Comparison of ENCODE assay signal across 40 cellular contexts in genomic region chr18:77974329-77974728, GRCh38.
"Had no signal": no experiment of that assay in that cellular context is flagged by ENCODE, and none has a peak within 500 bp of the region (broad histone marks: within the 10 kb centered on the region; RNA-seq: fewer than 3 reads in every experiment).

No MANE protein-coding gene starts in this region.

- H3K9me3 ChIP-seq: adrenal gland, ascending aorta, body of pancreas had no signal

- H3K27me3 Mint-ChIP-seq: activated naive CD4-positive, alpha-beta T cell treated with anti-CD3 and anti-CD28 coated beads, Interleukin-2, amount 10 ng/mL, durations not matched to agents 7 days and 5 days; activated naive CD4-positive, alpha-beta T cell treated with anti-CD3 and anti-CD28 coated beads, Interleukin-2, amount 50 U/mL, for 24 hours; activated naive CD8-positive, alpha-beta T cell treated with anti-CD3 and anti-CD28 coated beads for 36 hours; central memory CD8-positive, alpha-beta T cell had no signal

- H3K4me1 ChIP-seq: adrenal gland, ascending aorta, body of pancreas, breast epithelium had no signal

- H3K4me3 Mint-ChIP-seq: activated naive CD4-positive, alpha-beta T cell treated with anti-CD3 and anti-CD28 coated beads for 36 hours; activated naive CD4-positive, alpha-beta T cell treated with anti-CD3 and anti-CD28 coated beads, Interleukin-2, amount 10 ng/mL, durations not matched to agents 7 days and 5 days; activated naive CD4-positive, alpha-beta T cell treated with anti-CD3 and anti-CD28 coated beads, Interleukin-2, amount 50 U/mL, for 24 hours; activated naive CD8-positive, alpha-beta T cell; activated naive CD8-positive, alpha-beta T cell treated with anti-CD3 and anti-CD28 coated beads for 36 hours; activated naive CD8-positive, alpha-beta T cell treated with anti-CD3 and anti-CD28 coated beads, Interleukin-2, amount 10 ng/mL, durations not matched to agents 7 days and 5 days; activated naive CD8-positive, alpha-beta T cell treated with anti-CD3 and anti-CD28 coated beads, Interleukin-2, amount 50 U/mL, for 24 hours; activated T-cell treated with anti-CD3 and anti-CD28 coated beads, Interleukin-2, amount 50 U/mL, for 24 hours; activated T-cell treated with anti-CD3 and anti-CD28 coated beads, Interleukin-2, amount 50 U/mL, for 4 hours; activated T-cell treated with anti-CD3 and anti-CD28 coated beads, Interleukin-2, amount 50 U/mL, for 72 hours; activated T-helper 1 cell treated with anti-CD3 and anti-CD28 coated beads, Interleukin-12 subunit alpha, Interleukin-12 subunit beta, Interleukin-2, Interleukin-4 antibody, amounts not matched to agents 30 ng/mL and 10 ng/mL and 1 ng/mL, durations not matched to agents 14 hours and 24 hours and 36 hours; activated T-helper 17 cell treated with anti-CD3 and anti-CD28 coated beads, Interleukin-2, amount 50 U/mL, for 72 hours; brain; central memory CD8-positive, alpha-beta T cell had no signal

- H3K27me3 ChIP-seq: adrenal gland, ascending aorta, body of pancreas, brain microvascular endothelial cell, breast epithelium, cardiac muscle cell had no signal

- H3K9me3 Mint-ChIP-seq: activated naive CD4-positive, alpha-beta T cell treated with anti-CD3 and anti-CD28 coated beads, Interleukin-2, amount 50 U/mL, for 24 hours; activated T-cell treated with anti-CD3 and anti-CD28 coated beads, Interleukin-2, amount 50 U/mL, for 24 hours; activated T-cell treated with anti-CD3 and anti-CD28 coated beads, Interleukin-2, amount 50 U/mL, for 4 hours had no signal

- DNase-seq: activated effector memory CD4-positive, alpha-beta T cell treated with anti-CD3 and anti-CD28 coated beads, Interleukin-2, amount 50 U/mL, for 16 hours; activated effector memory CD4-positive, alpha-beta T cell treated with Interleukin-2 at 50 U/mL for 16 hours; activated gamma-delta T cell; activated gamma-delta T cell treated with Interleukin-2 at 50 U/mL for 16 hours; activated naive CD4-positive, alpha-beta T cell; activated naive CD4-positive, alpha-beta T cell treated with anti-CD3 and anti-CD28 coated beads for 36 hours; activated naive CD4-positive, alpha-beta T cell treated with anti-CD3 and anti-CD28 coated beads, Interleukin-2, amount 10 ng/mL, durations not matched to agents 7 days and 5 days; activated naive CD4-positive, alpha-beta T cell treated with anti-CD3 and anti-CD28 coated beads, Interleukin-2, amount 50 U/mL, for 16 hours; activated naive CD4-positive, alpha-beta T cell treated with Interleukin-2 at 50 U/mL for 16 hours; activated naive CD8-positive, alpha-beta T cell treated with anti-CD3 and anti-CD28 coated beads for 36 hours; activated naive CD8-positive, alpha-beta T cell treated with anti-CD3 and anti-CD28 coated beads, Interleukin-2, amount 10 ng/mL, durations not matched to agents 7 days and 5 days; activated naive CD8-positive, alpha-beta T cell treated with anti-CD3 and anti-CD28 coated beads, Interleukin-2, amount 50 U/mL, for 24 hours; activated T-cell treated with anti-CD3 and anti-CD28 coated beads, Interleukin-2, amount 50 U/mL, for 1 hour; activated T-cell treated with anti-CD3 and anti-CD28 coated beads, Interleukin-2, amount 50 U/mL, for 24 hours; activated T-cell treated with anti-CD3 and anti-CD28 coated beads, Interleukin-2, amount 50 U/mL, for 4 hours; activated T-cell treated with anti-CD3 and anti-CD28 coated beads, Interleukin-2, amount 50 U/mL, for 48 hours; activated T-cell treated with anti-CD3 and anti-CD28 coated beads, Interleukin-2, amount 50 U/mL, for 72 hours; adrenal gland; amniotic stem cell; amygdala; anterior cingulate cortex; aorta; body of pancreas; brain microvascular endothelial cell; caudate nucleus; central memory CD4-positive, alpha-beta T cell; cerebellar nuclear complex had no signal

- H3K36me3 Mint-ChIP-seq: activated naive CD4-positive, alpha-beta T cell treated with anti-CD3 and anti-CD28 coated beads, Interleukin-2, amount 10 ng/mL, durations not matched to agents 7 days and 5 days; activated naive CD4-positive, alpha-beta T cell treated with anti-CD3 and anti-CD28 coated beads, Interleukin-2, amount 50 U/mL, for 24 hours; activated naive CD4-positive, alpha-beta T cell treated with anti-CD3 and anti-CD28 coated beads, Interleukin-2, amount 50 U/mL, for 72 hours; activated naive CD8-positive, alpha-beta T cell; activated naive CD8-positive, alpha-beta T cell treated with anti-CD3 and anti-CD28 coated beads for 36 hours; activated naive CD8-positive, alpha-beta T cell treated with anti-CD3 and anti-CD28 coated beads, Interleukin-2, amount 10 ng/mL, durations not matched to agents 7 days and 5 days; brain had no signal

- H3K4me1 Mint-ChIP-seq: activated naive CD4-positive, alpha-beta T cell treated with anti-CD3 and anti-CD28 coated beads, Interleukin-2, amount 10 ng/mL, durations not matched to agents 7 days and 5 days; activated naive CD4-positive, alpha-beta T cell treated with anti-CD3 and anti-CD28 coated beads, Interleukin-2, amount 50 U/mL, for 24 hours; activated naive CD8-positive, alpha-beta T cell treated with anti-CD3 and anti-CD28 coated beads for 36 hours; activated naive CD8-positive, alpha-beta T cell treated with anti-CD3 and anti-CD28 coated beads, Interleukin-2, amount 10 ng/mL, durations not matched to agents 7 days and 5 days; activated naive CD8-positive, alpha-beta T cell treated with anti-CD3 and anti-CD28 coated beads, Interleukin-2, amount 50 U/mL, for 24 hours; activated T-helper 17 cell treated with anti-CD3 and anti-CD28 coated beads, Interleukin-2, amount 50 U/mL, for 72 hours; central memory CD8-positive, alpha-beta T cell had no signal

- FAIRE-seq: astrocyte, bronchial epithelial cell had no signal

- ATAC-seq: activated naive CD4-positive, alpha-beta T cell treated with anti-CD3 and anti-CD28 coated beads, Interleukin-2, amount 50 U/mL, for 72 hours; activated naive CD8-positive, alpha-beta T cell treated with anti-CD3 and anti-CD28 coated beads, Interleukin-2, amount 50 U/mL, for 24 hours; activated T-cell treated with anti-CD3 and anti-CD28 coated beads, Interleukin-2, amount 50 U/mL, for 4 hours; activated T-cell treated with anti-CD3 and anti-CD28 coated beads, Interleukin-2, amount 50 U/mL, for 72 hours; activated T-helper 17 cell treated with anti-CD3 and anti-CD28 coated beads, Interleukin-2, amount 50 U/mL, for 72 hours; body of pancreas had no signal

- H3K4me3 ChIP-seq: adrenal gland, ascending aorta, body of pancreas, breast epithelium, cardiac muscle cell had no signal

- H3K36me3 ChIP-seq: adrenal gland, ascending aorta, brain microvascular endothelial cell, breast epithelium, cardiac muscle cell had no signal

- H3K27ac ChIP-seq: adrenal gland, ascending aorta, body of pancreas, brain microvascular endothelial cell, breast epithelium, cardiac muscle cell had no signal

- H3K27ac Mint-ChIP-seq: activated naive CD4-positive, alpha-beta T cell treated with anti-CD3 and anti-CD28 coated beads for 36 hours; activated naive CD4-positive, alpha-beta T cell treated with anti-CD3 and anti-CD28 coated beads, Interleukin-2, amount 10 ng/mL, durations not matched to agents 7 days and 5 days; activated naive CD4-positive, alpha-beta T cell treated with anti-CD3 and anti-CD28 coated beads, Interleukin-2, amount 50 U/mL, for 24 hours; activated naive CD4-positive, alpha-beta T cell treated with anti-CD3 and anti-CD28 coated beads, Interleukin-2, amount 50 U/mL, for 72 hours; activated naive CD8-positive, alpha-beta T cell; activated naive CD8-positive, alpha-beta T cell treated with anti-CD3 and anti-CD28 coated beads for 36 hours; activated naive CD8-positive, alpha-beta T cell treated with anti-CD3 and anti-CD28 coated beads, Interleukin-2, amount 10 ng/mL, durations not matched to agents 7 days and 5 days; activated naive CD8-positive, alpha-beta T cell treated with anti-CD3 and anti-CD28 coated beads, Interleukin-2, amount 50 U/mL, for 24 hours; activated T-cell treated with anti-CD3 and anti-CD28 coated beads, Interleukin-2, amount 50 U/mL, for 24 hours; activated T-cell treated with anti-CD3 and anti-CD28 coated beads, Interleukin-2, amount 50 U/mL, for 72 hours; activated T-helper 1 cell treated with anti-CD3 and anti-CD28 coated beads, Interleukin-12 subunit alpha, Interleukin-12 subunit beta, Interleukin-2, Interleukin-4 antibody, amounts not matched to agents 30 ng/mL and 10 ng/mL and 1 ng/mL, durations not matched to agents 14 hours and 24 hours and 36 hours; activated T-helper 17 cell treated with anti-CD3 and anti-CD28 coated beads, Interleukin-2, amount 50 U/mL, for 72 hours; activated T-helper 2 cell treated with anti-CD3 and anti-CD28 coated beads, Interferon-gamma antibody, Interleukin-2, Interleukin-4, amounts not matched to agents 10 μg/mL and 5 μg/mL and 100 μg/mL, durations not matched to agents 14 hours and 24 hours and 36 hours; brain had no signal
